Comparison of ENCODE assay signal across 1 cellular context in genomic region chr21:44919111-44919912, GRCh38.
TF ChIP-seq lines count a peak whose summit lies in the region.

No MANE protein-coding gene starts in this region.

TF ChIP-seq in GM23338, 12 proteins besides CTCF, POLR2A, EP300 and RAD21 (continued from another document):
- TF ChIP-seq ZNF462 (CRISPR knock-in tag; IDR thresholded peaks at IDR 0.05) (no peak), EZH2 (IDR thresholded peaks at IDR 0.05; ENCODE audit: low read depth, unreplicated experiment) (no peak), STAT1 (IDR thresholded peaks at IDR 0.05; ENCODE audit: unreplicated experiment) (no peak), ZNF114 (CRISPR knock-in tag; IDR thresholded peaks at IDR 0.05) (no peak)
